Comparison of ENCODE assay signal across 9 cellular contexts in the genomic region with DNA sequence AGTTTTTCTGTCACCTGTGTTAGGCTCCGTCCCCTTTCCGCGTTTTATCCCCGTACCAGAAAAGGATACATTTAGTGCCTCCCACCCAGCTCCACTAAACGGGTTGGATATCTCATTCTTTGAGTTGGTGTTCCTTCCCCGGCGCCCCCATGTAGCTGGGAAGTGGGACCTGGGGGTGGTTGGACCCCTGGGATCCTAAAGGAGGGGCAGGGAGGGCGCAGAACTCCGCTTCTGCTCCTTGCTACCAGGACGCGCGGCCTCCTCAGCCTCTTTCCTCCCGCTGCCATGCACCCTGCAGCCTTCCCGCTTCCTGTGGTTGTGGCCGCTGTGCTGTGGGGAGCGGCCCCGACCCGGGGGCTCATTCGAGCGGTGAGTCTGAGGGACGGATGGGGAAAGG. TPM values are rescaled to one million over a fixed set of nuclear protein-coding genes. Genes with fewer than 3 reads are reported as not detected.
DNase-seq lines count a peak whose midpoint lies in the region; ATAC-seq and TF ChIP-seq lines count a peak whose summit lies in the region.
"Had no signal": no experiment of that assay in that cellular context is flagged by ENCODE, and none has a peak within 500 bp of the region (broad histone marks: within the 10 kb centered on the region; RNA-seq: fewer than 3 reads in every experiment).

No MANE protein-coding gene starts in this region.

- no peaks in the 10 kb centered on the region for H3K9me3 Mint-ChIP-seq in chondrocyte (ENCODE audit: low read depth)

- peak overlapping the region; percentile 92 to 99 for H3K9ac ChIP-seq in mucosa of rectum (ENCODE audit: low read depth in 1 of 2, low read length in 2 of 2)

- peaks cover 40% of the 10 kb centered on the region in 2 donors for H3K4me1 ChIP-seq in mucosa of rectum (ENCODE audit: control insufficient read depth in 2 of 2, insufficient read depth in 2 of 2, low read length in 2 of 2)

- peak overlapping the region; percentile 88 for H3K4me3 Mint-ChIP-seq in chondrocyte (ENCODE audit: unreplicated experiment)

- H3K36me3 ChIP-seq in mucosa of rectum (ENCODE audit: control insufficient read depth in 2 of 2, insufficient read depth in 2 of 2, low read length in 2 of 2): peaks cover 42 to 55% of the 10 kb centered on the region in 2 donors

- ATAC-seq in HG03354 (IDR thresholded peaks at IDR 0.05; ENCODE audit: poor library complexity, severe bottlenecking, unreplicated experiment): no peak

- peaks cover 58% of the 10 kb centered on the region for H3K4me1 Mint-ChIP-seq in chondrocyte (ENCODE audit: low read depth)

- H3K9me3 ChIP-seq in mucosa of rectum (ENCODE audit: control insufficient read depth in 2 of 2, low read length in 2 of 2): no peaks in the 10 kb centered on the region

- H3K27me3 ChIP-seq in mucosa of rectum (ENCODE audit: control insufficient read depth in 2 of 2, insufficient read depth in 2 of 2, low read length in 2 of 2): no peaks in the 10 kb centered on the region

- peaks cover 12% of the 10 kb centered on the region for H3K36me3 Mint-ChIP-seq in chondrocyte (ENCODE audit: low read depth)

- H3K27ac Mint-ChIP-seq in chondrocyte (ENCODE audit: unreplicated experiment): peak overlapping the region; percentile 98

- H3K27ac ChIP-seq in mucosa of rectum (ENCODE audit: low read depth in 2 of 2, low read length in 2 of 2): peak overlapping the region; percentile 89 to 91

- H3K4me3 ChIP-seq in GM08714 (ENCODE audit: low read length) (peak overlapping the region; percentile 82), mucosa of rectum (ENCODE audit: low read length in 2 of 2) (peak overlapping the region; percentile 79 to 87)

- H3K27me3 Mint-ChIP-seq in chondrocyte (ENCODE audit: low read depth): no peaks in the 10 kb centered on the region

- TF ChIP-seq CTCF in chondrocyte (IDR thresholded peaks at IDR 0.05): no peak

- DNase-seq in T follicular helper cell (ENCODE audit: low read depth) (peak; percentile 22), chondrocyte (ENCODE audit: low spot score) (no peak), NCI-H748 treated with DMSO at 0.1 percent for 48 hours (lab: John Stamatoyannopoulos, UW) (no peak), glomerular visceral epithelial cell (ENCODE audit: extremely low spot score) (no peak), amniotic stem cell (lab: John Stamatoyannopoulos, UW) (no peak)

RNA-seq across cellular contexts. Expression of a gene that starts 0.6 kb away (rescaled TPM):
- 69.7 to 95.8 TPM (median 74.5 TPM) in 3 replicates for total RNA-seq in chondrocyte

RNA-seq across cellular contexts. Expression of a gene that starts 0.8 kb away (rescaled TPM):
- 44.0 to 62.4 TPM (median 46.6 TPM) in 3 replicates for total RNA-seq in chondrocyte

RNA-seq across cellular contexts. Expression of a gene that starts 7.7 kb away (rescaled TPM):
- total RNA-seq in chondrocyte: 512 to 784 TPM (median 766 TPM) in 3 replicates

RNA-seq across cellular contexts. Expression of a gene that starts 8.5 kb away (rescaled TPM):
- not detected in 3 replicates for total RNA-seq in chondrocyte
- total RNA-seq: NCI-H460 had no signal

RNA-seq across cellular contexts. Expression of a gene that starts 10.3 kb away (rescaled TPM):
- total RNA-seq in chondrocyte: 7.0 to 9.8 TPM (median 7.4 TPM) in 3 replicates
